In genomic region chr7:7208524-7208923, GRCh38 we compare ENCODE assay signal across 17 cellular contexts. TPM values are rescaled to one million over a fixed set of nuclear protein-coding genes. Genes with fewer than 3 reads are reported as not detected.
A peak's percentile ranks its signal among the peaks of the same experiment; 100 is the strongest.
DNase-seq lines count a peak whose midpoint lies in the region; ATAC-seq and TF ChIP-seq lines count a peak whose summit lies in the region.
"Had no signal": no experiment of that assay in that cellular context is flagged by ENCODE, and none has a peak within 500 bp of the region (broad histone marks: within the 10 kb centered on the region; RNA-seq: fewer than 3 reads in every experiment).

No MANE protein-coding gene starts in this region.

- POLR2A ChIA-PET in activated CD4-positive, alpha-beta memory T cell treated with anti-CD3 and anti-CD28 coated beads for 36 hours (lab: Charles Lee): no interaction called here

- H4K91ac ChIP-seq in H9 (ENCODE audit: insufficient read length, low read depth, low read length) (no peak overlapping the region), trophoblast cell (ENCODE audit: low read depth, low read length) (no peak overlapping the region)

- H3K18ac ChIP-seq in H9 (ENCODE audit: insufficient read length, low read depth, low read length): peak overlapping the region; percentile 5
- H3K18ac ChIP-seq in trophoblast cell (ENCODE audit: low read length): no peak overlapping the region

- no peak overlapping the region for H4K12ac ChIP-seq in trophoblast cell (ENCODE audit: low read depth, low read length)

- peaks cover 18% of the 10 kb centered on the region; the same call in 1 of the 2 replicates for H3K79me2 ChIP-seq in H9 (ENCODE audit: insufficient read depth, low read length)
- H3K79me2 ChIP-seq in trophoblast cell (ENCODE audit: control insufficient read depth, insufficient read depth, low read length, poor library complexity): peaks cover 8% of the 10 kb centered on the region

- peak overlapping the region; percentile 1 for H3K4me2 ChIP-seq in H9 (ENCODE audit: insufficient read depth, insufficient read length, low read length)
- H3K4me2 ChIP-seq in trophoblast cell (ENCODE audit: low read length): no peak overlapping the region

- intact Hi-C loops in activated CD4-positive, alpha-beta memory T cell treated with anti-CD3 and anti-CD28 coated beads for 36 hours (cut with micrococcal nuclease): no loop called here

- peaks cover 7 to 17% (median 16%) of the 10 kb centered on the region in 3 experiments for H3K36me3 Mint-ChIP-seq in H9 (ENCODE audit: insufficient read depth in 1 of 3, low read depth in 3 of 3)
- H3K36me3 Mint-ChIP-seq in activated CD4-positive, alpha-beta memory T cell treated with anti-CD3 and anti-CD28 coated beads for 36 hours: peaks cover 24% of the 10 kb centered on the region

- H2AK5ac ChIP-seq in H9 (ENCODE audit: insufficient read length, low read length) (no peak overlapping the region), trophoblast cell (ENCODE audit: low read length) (no peak overlapping the region)

- H3K4ac ChIP-seq in H9 (ENCODE audit: low read depth, low read length): no peak overlapping the region; the same call in 1 of the 2 replicates
- H3K4ac ChIP-seq in trophoblast cell (ENCODE audit: low read depth, low read length): peak overlapping the region; percentile 88

- peaks cover 5 to 11% of the 10 kb centered on the region in 2 experiments for H3K9me3 Mint-ChIP-seq in H9
- no peaks in the 10 kb centered on the region for H3K9me3 Mint-ChIP-seq in activated CD4-positive, alpha-beta memory T cell treated with anti-CD3 and anti-CD28 coated beads for 36 hours

- H3K14ac ChIP-seq in H9 (ENCODE audit: insufficient read depth, low read length) (no peak overlapping the region), trophoblast cell (ENCODE audit: low read length) (no peak overlapping the region)

- no peaks in the 10 kb centered on the region for H4K20me1 ChIP-seq in H9 (ENCODE audit: control insufficient read depth, insufficient read depth, insufficient read length)

- ATAC-seq in GM18519 (IDR thresholded peaks at IDR 0.05; ENCODE audit: low FRiP score, unreplicated experiment): no peak

- H2BK12ac ChIP-seq in H9 (ENCODE audit: insufficient read length, low read depth, low read length): no peak overlapping the region
- no peak overlapping the region for H2BK12ac ChIP-seq in trophoblast cell (ENCODE audit: low read length)

- H3K23me2 ChIP-seq in H9 (ENCODE audit: insufficient read length, low read depth, low read length, poor library complexity, severe bottlenecking): no peaks in the 10 kb centered on the region

- WGBS in H9 (ENCODE audit: extremely low coverage, insufficient read length, low lambda C conversion rate): no CpG with 5 or more reads among the region's 4 CpGs
- WGBS in trophoblast cell (ENCODE audit: extremely low coverage, insufficient coverage, insufficient read length): no CpG with 5 or more reads among the region's 4 CpGs

- peaks cover 78 to 89% of the 10 kb centered on the region in 2 experiments for H3K4me1 Mint-ChIP-seq in H9
- H3K4me1 Mint-ChIP-seq in activated CD4-positive, alpha-beta memory T cell treated with anti-CD3 and anti-CD28 coated beads for 36 hours (ENCODE audit: low read depth): peaks cover 37% of the 10 kb centered on the region

- no peak overlapping the region for H3K9ac ChIP-seq in H9 (ENCODE audit: extremely low read depth, insufficient read length, low read length)
- H3K9ac ChIP-seq in iPS-15b (ENCODE audit: low read depth, low read length): no peak overlapping the region
- H3K9ac ChIP-seq in trophoblast cell (ENCODE audit: low read length): no peak overlapping the region

- H2BK15ac ChIP-seq in H9 (ENCODE audit: low read depth, low read length): no peak overlapping the region

- H3K9me3 ChIP-seq in H9 (ENCODE audit: control insufficient read depth, low read depth, low read length) (no peaks in the 10 kb centered on the region), SJCRH30 (replicated peaks) (no peaks in the 10 kb centered on the region; the same call in 1 of the 2 replicates), iPS-15b (ENCODE audit: control insufficient read depth, insufficient read depth, low read length) (no peaks in the 10 kb centered on the region), trophoblast cell (ENCODE audit: insufficient read depth, low read depth, low read length) (no peaks in the 10 kb centered on the region)

- no peak overlapping the region for H3K56ac ChIP-seq in H9 (ENCODE audit: insufficient read length, low read depth, low read length)

- H3K27ac ChIP-seq in H9 (ENCODE audit: insufficient read length, low read depth, low read length) (no peak overlapping the region), SJCRH30 (peak overlapping the region; percentile 53), trophoblast cell (ENCODE audit: low read depth, low read length) (no peak overlapping the region)
- H3K27ac ChIP-seq: HL-60, SK-N-MC had no signal

- no peak overlapping the region for H3T11ph ChIP-seq in H9 (ENCODE audit: low read length)

- H3K27me3 Mint-ChIP-seq in H9 (ENCODE audit: low read depth): no peaks in the 10 kb centered on the region
- no peaks in the 10 kb centered on the region for H3K27me3 Mint-ChIP-seq in activated CD4-positive, alpha-beta memory T cell treated with anti-CD3 and anti-CD28 coated beads for 36 hours
- H3K27me3 Mint-ChIP-seq: CD8-positive, alpha-beta memory T cell had no signal

- H2BK20ac ChIP-seq in H9 (ENCODE audit: low read depth, low read length, poor library complexity, severe bottlenecking): no peak overlapping the region

- H4K8ac ChIP-seq in H9 (replicated peaks; ENCODE audit: insufficient read length, low read depth, low read length) (no peak overlapping the region), trophoblast cell (ENCODE audit: low read depth, low read length) (no peak overlapping the region)

- peak; percentile 68 for DNase-seq in H9
- peak in 1 of 2 experiments; percentile 7 for DNase-seq in SJCRH30
- DNase-seq in trophoblast cell: no peak
- no peak for DNase-seq in activated CD4-positive, alpha-beta memory T cell treated with anti-CD3 and anti-CD28 coated beads for 36 hours
- no peak for DNase-seq in NCI-H82 (lab: John Stamatoyannopoulos, UW)
- DNase-seq: C1 segment of cervical spinal cord; CD8-positive, alpha-beta memory T cell; DMS53; EL; KBM-7; NCI-H1105; NCI-H2081 treated with DMSO at 0.1 percent for 48 hours; Right ventricle myocardium superior had no signal

- no peak overlapping the region for H3K4me3 Mint-ChIP-seq in H9
- no peak overlapping the region for H3K4me3 Mint-ChIP-seq in activated CD4-positive, alpha-beta memory T cell treated with anti-CD3 and anti-CD28 coated beads for 36 hours
- H3K4me3 Mint-ChIP-seq: CD8-positive, alpha-beta memory T cell had no signal

- no peaks in the 10 kb centered on the region for H3K27me3 ChIP-seq in H9 (ENCODE audit: insufficient read depth, low read length)
- no peaks in the 10 kb centered on the region for H3K27me3 ChIP-seq in SJCRH30
- H3K27me3 ChIP-seq in iPS-15b (ENCODE audit: control insufficient read depth, insufficient read depth, low read length): no peaks in the 10 kb centered on the region
- H3K27me3 ChIP-seq in trophoblast cell (ENCODE audit: insufficient read depth, low read length): no peaks in the 10 kb centered on the region

- no peaks in the 10 kb centered on the region for H3K79me1 ChIP-seq in H9 (ENCODE audit: insufficient read depth, low read depth, low read length, poor library complexity, severe bottlenecking)
- H3K79me1 ChIP-seq in trophoblast cell (ENCODE audit: low read length): no peaks in the 10 kb centered on the region

- peak overlapping the region in 2 of 3 experiments; percentile 98; a peak in 5 of 7 replicates for H3K27ac Mint-ChIP-seq in H9
- H3K27ac Mint-ChIP-seq in activated CD4-positive, alpha-beta memory T cell treated with anti-CD3 and anti-CD28 coated beads for 36 hours: no peak overlapping the region
- H3K27ac Mint-ChIP-seq: CD8-positive, alpha-beta memory T cell had no signal

- no peak overlapping the region for H2BK120ac ChIP-seq in H9 (ENCODE audit: low read depth, low read length, poor library complexity, severe bottlenecking)
- H2BK120ac ChIP-seq in trophoblast cell (ENCODE audit: insufficient read depth, low read length, poor library complexity): no peak overlapping the region

- CTCF ChIA-PET in activated CD4-positive, alpha-beta memory T cell treated with anti-CD3 and anti-CD28 coated beads for 36 hours (lab: Charles Lee): no interaction called here

- H4K5ac ChIP-seq in H9 (ENCODE audit: insufficient read length, low read depth, low read length): no peak overlapping the region

- H2AFZ ChIP-seq in H9 (ENCODE audit: low read length): no peak overlapping the region
- no peak overlapping the region for H2AFZ ChIP-seq in trophoblast cell (ENCODE audit: insufficient read depth, low read length, poor library complexity)

- H3K4me1 ChIP-seq in H9 (ENCODE audit: insufficient read depth, low read length): peaks cover 4% of the 10 kb centered on the region; the same call in 1 of the 2 replicates
- H3K4me1 ChIP-seq in SJCRH30: peaks cover 10% of the 10 kb centered on the region
- peaks cover 54% of the 10 kb centered on the region for H3K4me1 ChIP-seq in iPS-15b (ENCODE audit: control insufficient read depth, insufficient read depth, low read length)
- H3K4me1 ChIP-seq in trophoblast cell (ENCODE audit: control insufficient read depth in 1 of 2, insufficient read depth in 2 of 2, low read length in 2 of 2): peaks cover 0 to 7% of the 10 kb centered on the region in 2 experiments

- no peak for TF ChIP-seq CTCF in H9 (conservative IDR thresholded peaks at IDR 0.05)

- no peak overlapping the region for H3K23ac ChIP-seq in H9 (ENCODE audit: insufficient read length, low read depth, low read length)
- no peak overlapping the region for H3K23ac ChIP-seq in trophoblast cell (ENCODE audit: low read length)

- H3K4me3 ChIP-seq in SJCRH30: no peak overlapping the region
- H3K4me3 ChIP-seq in iPS-15b (ENCODE audit: low read depth, low read length): peak overlapping the region; percentile 35
- no peak overlapping the region for H3K4me3 ChIP-seq in trophoblast cell (ENCODE audit: low read depth, low read length)
- H3K4me3 ChIP-seq: SK-N-MC had no signal

- no peak overlapping the region for H2BK5ac ChIP-seq in H9 (ENCODE audit: insufficient read length, low read length)
- no peak overlapping the region for H2BK5ac ChIP-seq in trophoblast cell (ENCODE audit: low read depth, low read length, poor library complexity)

- H3K36me3 ChIP-seq in SJCRH30 (no peaks in the 10 kb centered on the region), iPS-15b (ENCODE audit: control insufficient read depth, insufficient read depth, low read length) (no peaks in the 10 kb centered on the region), trophoblast cell (ENCODE audit: control insufficient read depth in 1 of 2, insufficient read depth in 2 of 2, low read length in 2 of 2) (peaks cover 3 to 4% of the 10 kb centered on the region in 2 experiments)

RNA-seq across cellular contexts. Expression of gene C1GALT1, which starts 26.2 kb away (rescaled TPM):
- total RNA-seq in H9 (2021): 81.5 and 88.2 TPM in 2 replicates
- 42.7 and 46.1 TPM in 2 replicates for total RNA-seq in SJCRH30 (2014; rRNA removed; shearing (Covaris generic))
- polyA plus RNA-seq in trophoblast cell (2013): 142 and 155 TPM in 2 replicates
- total RNA-seq in activated CD4-positive, alpha-beta memory T cell treated with anti-CD3 and anti-CD28 coated beads for 36 hours: 10 to 100 TPM; 34.1 to 36.7 TPM
